In the genomic region with DNA sequence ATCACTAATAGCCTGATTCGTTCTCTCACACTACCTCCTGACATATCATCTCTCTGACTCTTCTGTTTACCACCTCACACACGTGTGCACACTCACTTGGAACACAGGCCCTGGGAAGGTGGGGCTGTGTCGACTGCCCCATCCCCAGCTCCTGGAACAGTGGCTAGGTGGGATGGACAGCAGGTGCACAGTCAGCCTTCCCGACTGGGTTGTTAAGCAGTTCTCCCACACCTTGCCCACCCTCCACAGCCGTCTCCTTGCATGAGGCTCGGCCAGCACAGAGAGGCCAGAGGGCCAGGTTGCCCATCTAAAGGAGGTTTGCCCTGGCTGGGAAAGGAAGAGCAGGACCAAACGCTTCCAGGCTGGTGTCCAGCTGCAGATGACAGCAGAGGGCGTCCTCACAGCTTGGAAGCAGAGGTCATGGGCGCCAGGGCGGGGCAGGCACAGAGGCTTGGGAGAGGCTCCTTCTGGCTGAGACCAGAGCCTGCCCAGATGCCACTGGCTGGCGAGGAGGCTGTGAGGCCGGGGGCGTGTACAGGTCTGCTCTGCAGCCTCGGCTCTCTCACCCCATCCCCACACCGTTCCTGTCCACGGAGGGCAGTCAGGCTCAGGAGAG, we compare ENCODE assay signal across 8 cellular contexts.
DNase-seq lines count a peak whose midpoint lies in the region; ATAC-seq and TF ChIP-seq lines count a peak whose summit lies in the region.

No MANE protein-coding gene starts in this region.

- H3K9ac ChIP-seq in endodermal cell (ENCODE audit: extremely low read depth, low read length, poor library complexity, severe bottlenecking), result no peak overlapping the region

- no peaks in the 10 kb centered on the region for H3K36me3 ChIP-seq in endodermal cell (ENCODE audit: control insufficient read depth, insufficient read depth, low read length)

- H3K4me1 ChIP-seq in endodermal cell (ENCODE audit: control insufficient read depth, insufficient read depth, low read length), result no peaks in the 10 kb centered on the region

- TF ChIP-seq CTCF in endodermal cell (conservative IDR thresholded peaks at IDR 0.05), result peak; percentile 77

- peak overlapping the region; percentile 17 for H3K27ac Mint-ChIP-seq in endodermal cell

- no peaks in the 10 kb centered on the region for H3K27me3 ChIP-seq in endodermal cell (ENCODE audit: control insufficient read depth, insufficient read depth, low read length, poor library complexity, severe bottlenecking)

- H3K27ac ChIP-seq in endodermal cell (ENCODE audit: low read depth, low read length), result no peak overlapping the region

- no peaks in the 10 kb centered on the region for H3K27me3 Mint-ChIP-seq in endodermal cell (ENCODE audit: insufficient read depth)

- in situ Hi-C loops in G401 (cut with HindIII; ENCODE audit: low sequenced_read_pairs), result no loop called here

- peak; percentile 72 for DNase-seq in EH (ENCODE audit: low read depth)
- DNase-seq in NCI-H226, result peak; percentile 67
- peak; percentile 96 for DNase-seq in endodermal cell
- DNase-seq in myocyte (ENCODE audit: low read depth), result peak; percentile 89
- DNase-seq in G401 (ENCODE audit: low spot score), result no peak
- DNase-seq in stimulated activated CD8-positive, alpha-beta memory T cell treated with anti-CD3 and anti-CD28 coated beads, Interleukin-4, amount 100 ng/mL, for 48 hours, result no peak

- no peaks in the 10 kb centered on the region for H3K9me3 Mint-ChIP-seq in endodermal cell

- H3K4me3 Mint-ChIP-seq in endodermal cell, result no peak overlapping the region

- H3K4me1 Mint-ChIP-seq in endodermal cell, result no peaks in the 10 kb centered on the region

- WGBS in endodermal cell (ENCODE audit: insufficient coverage in 1 of 2, insufficient read length in 1 of 2), 2 experiments, result 71 to 80% methylated on average over 6 to 15 of the region's 16 CpGs

- ATAC-seq in GM21515 (IDR thresholded peaks at IDR 0.05; ENCODE audit: unreplicated experiment) (no peak), GM18867 (IDR thresholded peaks at IDR 0.05; ENCODE audit: unreplicated experiment) (no peak)

- no peaks in the 10 kb centered on the region for H3K9me3 ChIP-seq in endodermal cell (ENCODE audit: control insufficient read depth, low read length)

- no peaks in the 10 kb centered on the region for H3K36me3 Mint-ChIP-seq in endodermal cell (ENCODE audit: low read depth)

- H3K4me3 ChIP-seq in endodermal cell (ENCODE audit: low read length), result no peak overlapping the region

Comparison
In these comparisons a context has a peak if more than half of its experiments do, and no peak if none do; other contexts are left out.
1. DNase-seq: peak in EH (single experiment), NCI-H226 (single experiment), endodermal cell (single experiment) and myocyte (single experiment); none in G401 (single experiment) and stimulated activated CD8-positive, alpha-beta memory T cell treated with anti-CD3 and anti-CD28 coated beads, Interleukin-4, amount 100 ng/mL, for 48 hours (single experiment).